In genomic region chr22:37850801-37851200, GRCh38 we compare ENCODE assay signal across 13 cellular contexts. TPM values are rescaled to one million over a fixed set of nuclear protein-coding genes. Genes with fewer than 3 reads are reported as not detected.
DNase-seq lines count a peak whose midpoint lies in the region; ATAC-seq, FAIRE-seq and TF ChIP-seq lines count a peak whose summit lies in the region.
"Had no signal": no experiment of that assay in that cellular context is flagged by ENCODE, and none has a peak within 500 bp of the region (broad histone marks: within the 10 kb centered on the region; RNA-seq: fewer than 3 reads in every experiment).

No MANE protein-coding gene starts in this region.

- peaks cover 62% of the 10 kb centered on the region for H3K36me3 Mint-ChIP-seq in CD4-positive, alpha-beta T cell (ENCODE audit: low read depth)
- peaks cover 71% of the 10 kb centered on the region for H3K36me3 Mint-ChIP-seq in activated T-helper 17 cell treated with anti-CD3 and anti-CD28 coated beads, Interleukin-2, amount 50 U/mL, for 72 hours (ENCODE audit: low read depth)
- peaks cover 5 to 42% (median 25%) of the 10 kb centered on the region in 5 donors for H3K36me3 Mint-ChIP-seq in naive thymus-derived CD4-positive, alpha-beta T cell

- no peaks in the 10 kb centered on the region for H3K9me3 ChIP-seq in CD4-positive, alpha-beta T cell (ENCODE audit: control insufficient read depth, low read length)
- no peaks in the 10 kb centered on the region for H3K9me3 ChIP-seq in HUES6 (ENCODE audit: control insufficient read depth, insufficient read depth, low read depth, low read length)
- H3K9me3 ChIP-seq in naive thymus-derived CD4-positive, alpha-beta T cell (ENCODE audit: control insufficient read depth in 2 of 3, low read length in 3 of 3), result no peaks in the 10 kb centered on the region

- no peaks in the 10 kb centered on the region for H3K27me3 Mint-ChIP-seq in CD4-positive, alpha-beta T cell
- no peaks in the 10 kb centered on the region for H3K27me3 Mint-ChIP-seq in activated T-helper 17 cell treated with anti-CD3 and anti-CD28 coated beads, Interleukin-2, amount 50 U/mL, for 72 hours
- H3K27me3 Mint-ChIP-seq in naive thymus-derived CD4-positive, alpha-beta T cell, result no peaks in the 10 kb centered on the region

- no peak overlapping the region for H3K9ac ChIP-seq in HUES6 (ENCODE audit: low read length)

- POLR2A ChIA-PET in CD4-positive, alpha-beta T cell (lab: Charles Lee), result no interaction called here
- POLR2A ChIA-PET in naive thymus-derived CD4-positive, alpha-beta T cell (lab: Charles Lee), result no interaction called here

- ATAC-seq in CD4-positive, alpha-beta T cell (ENCODE audit: poor library complexity), result no peak
- ATAC-seq in activated T-helper 17 cell treated with anti-CD3 and anti-CD28 coated beads, Interleukin-2, amount 50 U/mL, for 72 hours (replicated peaks), result no peak
- ATAC-seq in naive thymus-derived CD4-positive, alpha-beta T cell, result no peak
- ATAC-seq in GM18909 (IDR thresholded peaks at IDR 0.05; ENCODE audit: poor library complexity, unreplicated experiment), result no peak

- TF ChIP-seq CTCF in CD4-positive, alpha-beta T cell (IDR thresholded peaks at IDR 0.05), result no peak

- H3K4me3 Mint-ChIP-seq in CD4-positive, alpha-beta T cell, result peak overlapping the region; percentile 63
- peak overlapping the region; percentile 92 for H3K4me3 Mint-ChIP-seq in activated T-helper 17 cell treated with anti-CD3 and anti-CD28 coated beads, Interleukin-2, amount 50 U/mL, for 72 hours
- peak overlapping the region; percentile 24 to 99 (median 95) for H3K4me3 Mint-ChIP-seq in naive thymus-derived CD4-positive, alpha-beta T cell

- H3K27ac ChIP-seq in CD4-positive, alpha-beta T cell (ENCODE audit: low read depth, low read length), result no peak overlapping the region
- no peak overlapping the region for H3K27ac ChIP-seq in HUES6 (ENCODE audit: low read depth, low read length)
- H3K27ac ChIP-seq in naive thymus-derived CD4-positive, alpha-beta T cell (ENCODE audit: low read depth, low read length), result no peak overlapping the region

- intact Hi-C loops in CD4-positive, alpha-beta T cell (cut with DNase I, micrococcal nuclease), result no loop called here
- intact Hi-C loops in naive thymus-derived CD4-positive, alpha-beta T cell (cut with micrococcal nuclease), result no loop called here

- H3K9me3 Mint-ChIP-seq in CD4-positive, alpha-beta T cell, result peaks cover 3% of the 10 kb centered on the region
- no peaks in the 10 kb centered on the region for H3K9me3 Mint-ChIP-seq in activated T-helper 17 cell treated with anti-CD3 and anti-CD28 coated beads, Interleukin-2, amount 50 U/mL, for 72 hours
- H3K9me3 Mint-ChIP-seq in naive thymus-derived CD4-positive, alpha-beta T cell, result peaks cover 0 to 4% (median 0%) of the 10 kb centered on the region in 11 donors

- H3K27me3 ChIP-seq in CD4-positive, alpha-beta T cell (ENCODE audit: control insufficient read depth, insufficient read depth, low read length), result no peaks in the 10 kb centered on the region
- no peaks in the 10 kb centered on the region for H3K27me3 ChIP-seq in HUES6 (ENCODE audit: control insufficient read depth, insufficient read depth, low read length)
- no peaks in the 10 kb centered on the region for H3K27me3 ChIP-seq in naive thymus-derived CD4-positive, alpha-beta T cell (ENCODE audit: control insufficient read depth in 2 of 2, insufficient read depth in 2 of 2, low read length in 2 of 2)

- CTCF ChIA-PET in CD4-positive, alpha-beta T cell (lab: Charles Lee), result interaction anchor here (0.6 to 2.0 kb wide), 2 partner anchors 13 to 55 kb away, joined by 4 to 6 read pairs; no protein-coding TSS in a partner anchor
- CTCF ChIA-PET in naive thymus-derived CD4-positive, alpha-beta T cell (lab: Charles Lee), result interaction anchor here (0.6 to 2.4 kb wide), 3 partner anchors 12 to 82 kb away, joined by 3 to 8 read pairs (median 3); no protein-coding TSS in a partner anchor

- peaks cover 55% of the 10 kb centered on the region for H3K36me3 ChIP-seq in HUES6 (ENCODE audit: control insufficient read depth, insufficient read depth, low read length)
- H3K36me3 ChIP-seq in naive thymus-derived CD4-positive, alpha-beta T cell (ENCODE audit: control insufficient read depth in 2 of 3, insufficient read depth in 3 of 3, low read length in 3 of 3), result peaks cover 17 to 41% (median 19%) of the 10 kb centered on the region in 3 experiments

- H3K4me1 Mint-ChIP-seq in CD4-positive, alpha-beta T cell (ENCODE audit: low read depth), result peaks cover 53% of the 10 kb centered on the region
- H3K4me1 Mint-ChIP-seq in activated T-helper 17 cell treated with anti-CD3 and anti-CD28 coated beads, Interleukin-2, amount 50 U/mL, for 72 hours, result peaks cover 44% of the 10 kb centered on the region
- H3K4me1 Mint-ChIP-seq in naive thymus-derived CD4-positive, alpha-beta T cell, result peaks cover 31 to 73% (median 63%) of the 10 kb centered on the region in 7 donors

- H3K4me1 ChIP-seq in HUES6 (ENCODE audit: control insufficient read depth, insufficient read depth, low read length), result 0 out of 2 replicates have a peak, but pooled peaks cover 3% of the 10 kb centered on the region
- H3K4me1 ChIP-seq in naive thymus-derived CD4-positive, alpha-beta T cell (ENCODE audit: control insufficient read depth in 2 of 2, insufficient read depth in 2 of 2, low read length in 2 of 2), result peaks cover 24 to 26% of the 10 kb centered on the region in 2 donors

- 0 out of 2 replicates have a peak overlapping the region, but pooled peaks have one; percentile 88 for H3K4me3 ChIP-seq in HUES6 (ENCODE audit: low read depth, low read length)
- H3K4me3 ChIP-seq in naive thymus-derived CD4-positive, alpha-beta T cell (ENCODE audit: low read length), result no peak overlapping the region

- peak overlapping the region; percentile 39 for H3K27ac Mint-ChIP-seq in CD4-positive, alpha-beta T cell
- H3K27ac Mint-ChIP-seq in activated T-helper 17 cell treated with anti-CD3 and anti-CD28 coated beads, Interleukin-2, amount 50 U/mL, for 72 hours, result peak overlapping the region; percentile 31
- H3K27ac Mint-ChIP-seq in naive thymus-derived CD4-positive, alpha-beta T cell, result peak overlapping the region in 8 of 9 donors; percentile 14 to 77 (median 39)

- FAIRE-seq in GM19239 (lab: Jason Lieb, UNC), result no peak

- DNase-seq in CD4-positive, alpha-beta T cell, result no peak
- no peak for DNase-seq in naive thymus-derived CD4-positive, alpha-beta T cell
- DNase-seq in dermis blood vessel endothelial cell, result no peak
- no peak for DNase-seq in DMS 273 treated with DMSO at 0.1 percent for 48 hours (lab: John Stamatoyannopoulos, UW)
- DNase-seq in GM19239 (ENCODE audit: insufficient read length, low spot score), result no peak
- DNase-seq: activated CD4-positive, CD25-positive, alpha-beta regulatory T cell treated with anti-CD3 and anti-CD28 coated beads, Interleukin-2, amount 50 U/mL, for 72 hours; aorta; Calu3; Kasumi-1; Right ventricle myocardium superior had no signal

RNA-seq across cellular contexts. Expression of gene EIF3L, which starts 1.6 kb away (rescaled TPM):
- total RNA-seq in CD4-positive, alpha-beta T cell, result 100 to 1,000 TPM; 525 to 541 TPM
- total RNA-seq in activated T-helper 17 cell treated with anti-CD3 and anti-CD28 coated beads, Interleukin-2, amount 50 U/mL, for 72 hours, result 100 to 1,000 TPM; 553 to 834 TPM
- 100 to 1,000 TPM; 383 to 586 (median 525) TPM for total RNA-seq in naive thymus-derived CD4-positive, alpha-beta T cell
- 100 to 1,000 TPM; 338 to 419 TPM for polyA plus RNA-seq in naive thymus-derived CD4-positive, alpha-beta T cell
- 358 and 454 TPM in 2 replicates for total RNA-seq in dermis blood vessel endothelial cell

RNA-seq across cellular contexts. Expression of gene ANKRD54, which starts 6.7 kb away (rescaled TPM):
- total RNA-seq in CD4-positive, alpha-beta T cell, result 10 to 100 TPM; 18.3 to 20.6 TPM
- 10 to 100 TPM; 13.0 to 25.2 TPM for total RNA-seq in activated T-helper 17 cell treated with anti-CD3 and anti-CD28 coated beads, Interleukin-2, amount 50 U/mL, for 72 hours
- 10 to 100 TPM; 18.9 to 26.2 (median 20.4) TPM for total RNA-seq in naive thymus-derived CD4-positive, alpha-beta T cell
- 10 to 100 TPM; 14.3 to 18.5 TPM for polyA plus RNA-seq in naive thymus-derived CD4-positive, alpha-beta T cell
- total RNA-seq in dermis blood vessel endothelial cell, result 43.6 and 44.3 TPM in 2 replicates

RNA-seq across cellular contexts. Expression of gene GALR3, which starts 27.6 kb away (rescaled TPM):
- total RNA-seq in CD4-positive, alpha-beta T cell, result not detected
- total RNA-seq in activated T-helper 17 cell treated with anti-CD3 and anti-CD28 coated beads, Interleukin-2, amount 50 U/mL, for 72 hours, result not detected
- total RNA-seq in naive thymus-derived CD4-positive, alpha-beta T cell, result not detected
- polyA plus RNA-seq in naive thymus-derived CD4-positive, alpha-beta T cell, result not detected
- total RNA-seq in dermis blood vessel endothelial cell, result 0.14 TPM in 1 of 2 replicates, not detected in the other
- total RNA-seq: aorta, Right ventricle myocardium superior had no signal

RNA-seq across cellular contexts. Expression of gene GCAT, which starts 43.1 kb away (rescaled TPM):
- 1 to 10 TPM; 1.4 to 1.8 TPM for total RNA-seq in CD4-positive, alpha-beta T cell
- total RNA-seq in activated T-helper 17 cell treated with anti-CD3 and anti-CD28 coated beads, Interleukin-2, amount 50 U/mL, for 72 hours, result 1 to 10 TPM; 4.2 to 5.1 TPM
- 10 to 100 TPM in 1 of 5 experiments, 1 to 10 TPM in 4; 1.1 to 14.6 (median 5.4) TPM for total RNA-seq in naive thymus-derived CD4-positive, alpha-beta T cell
- 1 to 10 TPM; 7.8 to 8.1 TPM for polyA plus RNA-seq in naive thymus-derived CD4-positive, alpha-beta T cell
- total RNA-seq in dermis blood vessel endothelial cell, result 24.5 and 37.6 TPM in 2 replicates

RNA-seq across cellular contexts. Expression of gene MICALL1, which starts 55.3 kb away (rescaled TPM):
- total RNA-seq in CD4-positive, alpha-beta T cell, result 10 to 100 TPM; 16.9 to 20.7 TPM
- 10 to 100 TPM; 10.3 to 15.9 TPM for total RNA-seq in activated T-helper 17 cell treated with anti-CD3 and anti-CD28 coated beads, Interleukin-2, amount 50 U/mL, for 72 hours
- total RNA-seq in naive thymus-derived CD4-positive, alpha-beta T cell, result 10 to 100 TPM; 22.2 to 40.0 (median 27.8) TPM
- 1 to 10 TPM; 2.2 to 7.3 TPM for polyA plus RNA-seq in naive thymus-derived CD4-positive, alpha-beta T cell
- total RNA-seq in dermis blood vessel endothelial cell, result 36.4 and 52.7 TPM in 2 replicates
